8 cellular contexts compared by ENCODE assay signal in genomic region chr2:238238766-238239551, GRCh38. TPM values are rescaled to one million over a fixed set of nuclear protein-coding genes. Genes with fewer than 3 reads are reported as not detected.
DNase-seq lines count a peak whose midpoint lies in the region; ATAC-seq, FAIRE-seq and TF ChIP-seq lines count a peak whose summit lies in the region.

No MANE protein-coding gene starts in this region.

- POLR2A ChIA-PET in PC-9 (lab: Charles Lee; ENCODE audit: unreplicated experiment): interaction anchor here (0.6 to 0.8 kb wide), 2 partner anchors 97 to 258 kb away, joined by 3 read pairs; no protein-coding TSS in a partner anchor

- BruUV-seq in PC-9 (replicated peaks; lab: Mats Ljungman, UMichigan): no TSS peak

- peaks cover 35% of the 10 kb centered on the region for H3K27me3 Mint-ChIP-seq in astrocyte (ENCODE audit: low read depth, unreplicated experiment)
- H3K27me3 Mint-ChIP-seq in naive B cell: peaks cover 20 to 28% (median 23%) of the 10 kb centered on the region in 3 donors

- H4K20me1 ChIP-seq in BLaER1 treated with 17β-estradiol and CSF1 and Interleukin-3, amounts not matched to agents 10 nM and 100 nM: peaks cover 0 to 31% (median 17%) of the 10 kb centered on the region in 11 experiments; a peak in 15 of 22 replicates
- H4K20me1 ChIP-seq in PC-9 (ENCODE audit: insufficient read depth) (no peaks in the 10 kb centered on the region), astrocyte (ENCODE audit: insufficient read depth, low read length) (no peaks in the 10 kb centered on the region)

- peaks cover 8% of the 10 kb centered on the region for H3K4me1 Mint-ChIP-seq in astrocyte (ENCODE audit: low read depth, unreplicated experiment)
- H3K4me1 Mint-ChIP-seq in naive B cell: peaks cover 10 to 13% (median 10%) of the 10 kb centered on the region in 3 donors

- H3K27ac Mint-ChIP-seq in astrocyte (ENCODE audit: unreplicated experiment): no peak overlapping the region
- H3K27ac Mint-ChIP-seq in naive B cell: no peak overlapping the region

- H2AFZ ChIP-seq in PC-9 (no peak overlapping the region), astrocyte (ENCODE audit: low read depth, low read length) (peak overlapping the region; percentile 52)

- H3K79me2 ChIP-seq in PC-9 (ENCODE audit: low read depth): no peaks in the 10 kb centered on the region
- H3K79me2 ChIP-seq in astrocyte (ENCODE audit: insufficient read depth, low read length): no peaks in the 10 kb centered on the region

- H3K4me2 ChIP-seq in BLaER1 treated with 17β-estradiol and CSF1 and Interleukin-3, amounts not matched to agents 10 nM and 100 nM: peak overlapping the region; percentile 87 to 98 (median 95)
- H3K4me2 ChIP-seq in PC-9 (peak overlapping the region; percentile 12; the same call in 1 of the 2 replicates), astrocyte (ENCODE audit: low read length) (peak overlapping the region; percentile 46)

- peaks cover 0 to 42% (median 6%) of the 10 kb centered on the region in 11 experiments; a peak in 11 of 22 replicates for H3K27me3 ChIP-seq in BLaER1 treated with 17β-estradiol and CSF1 and Interleukin-3, amounts not matched to agents 10 nM and 100 nM
- H3K27me3 ChIP-seq in PC-9 (ENCODE audit: insufficient read depth, low read depth) (peaks cover 30% of the 10 kb centered on the region), astrocyte (ENCODE audit: insufficient read depth, low read length) (peaks cover 13% of the 10 kb centered on the region)

- intact Hi-C loops in PC-9 (cut with micrococcal nuclease; ENCODE audit: unreplicated experiment): no loop called here

- ATAC-seq in GM21381 (IDR thresholded peaks at IDR 0.05; ENCODE audit: unreplicated experiment) (peak; percentile 7), naive B cell (ENCODE audit: low read depth in 2 of 2) (peak; percentile 47 to 56), HG02571 (IDR thresholded peaks at IDR 0.05; ENCODE audit: unreplicated experiment) (no peak)

- peaks cover 56 to 86% (median 81%) of the 10 kb centered on the region in 10 experiments for H3K4me1 ChIP-seq in BLaER1 treated with 17β-estradiol and CSF1 and Interleukin-3, amounts not matched to agents 10 nM and 100 nM
- H3K4me1 ChIP-seq in PC-9 (replicated peaks; ENCODE audit: insufficient read depth) (no peaks in the 10 kb centered on the region; the same call in 1 of the 2 replicates), astrocyte (ENCODE audit: insufficient read depth, low read length) (no peaks in the 10 kb centered on the region)

- H3K9me3 Mint-ChIP-seq in astrocyte (ENCODE audit: unreplicated experiment) (peaks cover 4% of the 10 kb centered on the region), naive B cell (peaks cover 0 to 2% (median 0%) of the 10 kb centered on the region in 7 donors)

- TF ChIP-seq CTCF in PC-9 (conservative IDR thresholded peaks at IDR 0.05): no peak
- no peak for TF ChIP-seq CTCF in astrocyte (IDR thresholded peaks at IDR 0.05; ENCODE audit: insufficient read depth, low read depth, low read length)

- peaks cover 12% of the 10 kb centered on the region; the same call in 1 of the 2 replicates for H3F3A ChIP-seq in PC-9 (ENCODE audit: insufficient read depth, low read depth)

- DNase-seq in PC-9 (no peak), astrocyte (ENCODE audit: low read depth) (no peak), naive B cell (peak; percentile 42), HK-2 (ENCODE audit: unreplicated experiment) (no peak), NCI-H128 (lab: John Stamatoyannopoulos, UW; ENCODE audit: unreplicated experiment) (no peak)

- no peaks in the 10 kb centered on the region for H3K9me2 ChIP-seq in PC-9 (ENCODE audit: insufficient read depth)

- H3K4me3 Mint-ChIP-seq in astrocyte (ENCODE audit: unreplicated experiment) (no peak overlapping the region), naive B cell (peak overlapping the region in 7 of 8 donors; percentile 56 to 82 (median 66))

- H3K27ac ChIP-seq in BLaER1 treated with 17β-estradiol and CSF1 and Interleukin-3, amounts not matched to agents 10 nM and 100 nM: peak overlapping the region in 7 of 11 experiments; percentile 39 to 90 (median 86); a peak in 14 of 22 replicates
- H3K27ac ChIP-seq in PC-9 (no peak overlapping the region), astrocyte (ENCODE audit: low read depth, low read length) (no peak overlapping the region)

- peaks cover 0 to 3% (median 0%) of the 10 kb centered on the region in 11 experiments; a peak in 2 of 22 replicates for H3K9me3 ChIP-seq in BLaER1 treated with 17β-estradiol and CSF1 and Interleukin-3, amounts not matched to agents 10 nM and 100 nM (replicated peaks in 1 of 11)
- H3K9me3 ChIP-seq in PC-9 (ENCODE audit: insufficient read depth, low read depth) (no peaks in the 10 kb centered on the region), astrocyte (ENCODE audit: insufficient read depth, low read depth, low read length) (peaks cover 5% of the 10 kb centered on the region)

- H3K9ac ChIP-seq in BLaER1 treated with 17β-estradiol and CSF1 and Interleukin-3, amounts not matched to agents 10 nM and 100 nM: peak overlapping the region; percentile 36 to 95 (median 82); a peak in 21 of 22 replicates
- no peak overlapping the region for H3K9ac ChIP-seq in astrocyte (ENCODE audit: low read length)

- H3K4me3 ChIP-seq in BLaER1 treated with 17β-estradiol and CSF1 and Interleukin-3, amounts not matched to agents 10 nM and 100 nM: peak overlapping the region; percentile 72 to 87 (median 78)
- no peak overlapping the region for H3K4me3 ChIP-seq in PC-9
- no peak overlapping the region for H3K4me3 ChIP-seq in astrocyte (ENCODE audit: insufficient read depth, low read depth, low read length)

- FAIRE-seq in astrocyte (lab: Jason Lieb, UNC): no peak

- CTCF ChIA-PET in PC-9 (lab: Charles Lee): interaction anchor here (0.6 kb wide), 1 partner anchor 1036 kb away, joined by 4 read pairs; no protein-coding TSS in a partner anchor

- 0 out of 22 replicates have a peak, but pooled peaks cover 0 to 5% (median 0%) of the 10 kb centered on the region in 11 experiments for H3K36me3 ChIP-seq in BLaER1 treated with 17β-estradiol and CSF1 and Interleukin-3, amounts not matched to agents 10 nM and 100 nM
- no peaks in the 10 kb centered on the region for H3K36me3 ChIP-seq in PC-9 (ENCODE audit: low read depth)
- H3K36me3 ChIP-seq in astrocyte (ENCODE audit: insufficient read depth, low read length): no peaks in the 10 kb centered on the region

- H3K36me3 Mint-ChIP-seq in astrocyte (ENCODE audit: low read depth, unreplicated experiment) (peaks cover 2% of the 10 kb centered on the region), naive B cell (no peaks in the 10 kb centered on the region)

RNA-seq across cellular contexts. Expression of gene HES6, which starts 0.9 kb away (rescaled TPM):
- total RNA-seq in PC-9 (2021): 8.4 and 14.3 TPM in 2 replicates
- total RNA-seq in astrocyte: 1.3 and 3.0 TPM in 2 replicates
- 1 to 10 TPM; 2.5 to 6.9 (median 3.9) TPM for polyA plus RNA-seq in naive B cell (ENCODE audit: low read depth in 6 of 6)

RNA-seq across cellular contexts. Expression of gene ILKAP, which starts 35.5 kb away (rescaled TPM):
- 55.6 and 65.2 TPM in 2 replicates for total RNA-seq in PC-9 (2021)
- 32.3 and 35.2 TPM in 2 replicates for total RNA-seq in astrocyte
- polyA plus RNA-seq in naive B cell (ENCODE audit: low read depth in 6 of 6): 10 to 100 TPM; 37.4 to 51.4 (median 48.4) TPM

RNA-seq across cellular contexts. Expression of gene PER2, which starts 49.5 kb away (rescaled TPM):
- total RNA-seq in PC-9 (2021) (18.9 and 22.9 TPM in 2 replicates), astrocyte (2.0 and 3.5 TPM in 2 replicates)
- 10 to 100 TPM in 1 of 6 donors, 1 to 10 TPM in 5; 3.5 to 11.7 (median 4.5) TPM for polyA plus RNA-seq in naive B cell (ENCODE audit: low read depth in 6 of 6)

Comparison
In these comparisons a context has a peak if more than half of its experiments do, and no peak if none do; other contexts are left out.
1. H3K27ac ChIP-seq: peak in BLaER1 treated with 17β-estradiol and CSF1 and Interleukin-3, amounts not matched to agents 10 nM and 100 nM (7 of 11); none in PC-9 (single experiment) and astrocyte (single experiment).
2. H3K4me2 ChIP-seq: peak in every context shown above with its lines; median percentile 95 in BLaER1 treated with 17β-estradiol and CSF1 and Interleukin-3, amounts not matched to agents 10 nM and 100 nM; 46 in astrocyte; 12 in PC-9.
3. H3K4me3 ChIP-seq: peak in BLaER1 treated with 17β-estradiol and CSF1 and Interleukin-3, amounts not matched to agents 10 nM and 100 nM (10 of 10); none in PC-9 (single experiment) and astrocyte (single experiment).